ENCODE assay signal across 11 cellular contexts in genomic region chr19:41701401-41702075, GRCh38. TPM values are rescaled to one million over a fixed set of nuclear protein-coding genes. Genes with fewer than 3 reads are reported as not detected.
DNase-seq lines count a peak whose midpoint lies in the region; ATAC-seq and TF ChIP-seq lines count a peak whose summit lies in the region.
"Had no signal": no experiment of that assay in that cellular context is flagged by ENCODE, and none has a peak within 500 bp of the region (broad histone marks: within the 10 kb centered on the region; RNA-seq: fewer than 3 reads in every experiment).

No MANE protein-coding gene starts in this region.

- no peaks in the 10 kb centered on the region for H3K4me1 ChIP-seq in CD8-positive, alpha-beta memory T cell (ENCODE audit: insufficient read depth, low read length)

- H3K27me3 ChIP-seq in CD8-positive, alpha-beta memory T cell (ENCODE audit: insufficient read depth, low read length, poor library complexity, severe bottlenecking), result no peaks in the 10 kb centered on the region

- ATAC-seq in stimulated activated naive CD8-positive, alpha-beta T cell treated with anti-CD3 and anti-CD28 coated beads, Interleukin-15, Interleukin-2, amounts not matched to agents 100 U/mL and 50 U/mL, for 24 hours, result no peak
- ATAC-seq: stimulated activated naive CD8-positive, alpha-beta T cell treated with anti-CD3 and anti-CD28 coated beads, Interleukin-15, amount 100 ng/mL, for 72 hours had no signal

- H3K4me3 ChIP-seq in CD8-positive, alpha-beta memory T cell (ENCODE audit: low read length), result no peak overlapping the region

- H3K9me3 Mint-ChIP-seq in chondrocyte (ENCODE audit: low read depth), result no peaks in the 10 kb centered on the region
- no peaks in the 10 kb centered on the region for H3K9me3 Mint-ChIP-seq in CD8-positive, alpha-beta memory T cell
- H3K9me3 Mint-ChIP-seq: stimulated activated naive CD8-positive, alpha-beta T cell treated with anti-CD3 and anti-CD28 coated beads, Interleukin-15, amount 100 ng/mL, for 72 hours had no signal

- no peaks in the 10 kb centered on the region for H3K36me3 ChIP-seq in CD8-positive, alpha-beta memory T cell (ENCODE audit: insufficient read depth, low read length)

- CTCF ChIA-PET in CD8-positive, alpha-beta memory T cell (lab: Charles Lee), result no interaction called here

- peak; percentile 54 for DNase-seq in activated effector memory CD4-positive, alpha-beta T cell treated with anti-CD3 and anti-CD28 coated beads, Interleukin-2, amount 50 U/mL, for 16 hours
- DNase-seq in activated effector memory CD4-positive, alpha-beta T cell treated with Interleukin-2 at 50 U/mL for 16 hours, result no peak
- DNase-seq in Kasumi-1 (lab: John Stamatoyannopoulos, UW) (peak; percentile 18 to 24), NCI-H524 treated with DMSO at 0.1 percent for 48 hours (lab: John Stamatoyannopoulos, UW) (no peak), chondrocyte (ENCODE audit: low spot score) (no peak)
- peak; percentile 10 for DNase-seq in activated CD8-positive, alpha-beta memory T cell treated with anti-CD3 and anti-CD28 coated beads, Interleukin-2, amount 50 U/mL, for 4 hours
- DNase-seq in stimulated activated naive CD8-positive, alpha-beta T cell treated with anti-CD3 and anti-CD28 coated beads, Interleukin-15, Interleukin-2, amounts not matched to agents 100 U/mL and 50 U/mL, for 24 hours, result peak; percentile 12
- no peak for DNase-seq in CD8-positive, alpha-beta memory T cell

- H3K27ac ChIP-seq in CD8-positive, alpha-beta memory T cell (ENCODE audit: low read depth, low read length), result no peak overlapping the region

- no peak overlapping the region for H3K27ac Mint-ChIP-seq in chondrocyte (ENCODE audit: unreplicated experiment)
- no peak overlapping the region for H3K27ac Mint-ChIP-seq in CD8-positive, alpha-beta memory T cell
- H3K27ac Mint-ChIP-seq: progenitor cell of endocrine pancreas; stimulated activated naive CD8-positive, alpha-beta T cell treated with anti-CD3 and anti-CD28 coated beads, Interleukin-15, amount 100 ng/mL, for 72 hours had no signal

- no peaks in the 10 kb centered on the region for H3K9me3 ChIP-seq in CD8-positive, alpha-beta memory T cell (ENCODE audit: low read length)

- no peak overlapping the region for H3K4me3 Mint-ChIP-seq in chondrocyte (ENCODE audit: unreplicated experiment)
- no peak overlapping the region for H3K4me3 Mint-ChIP-seq in CD8-positive, alpha-beta memory T cell
- H3K4me3 Mint-ChIP-seq: stimulated activated naive CD8-positive, alpha-beta T cell treated with anti-CD3 and anti-CD28 coated beads, Interleukin-15, amount 100 ng/mL, for 72 hours had no signal

- peaks cover 4% of the 10 kb centered on the region for H3K27me3 Mint-ChIP-seq in chondrocyte (ENCODE audit: low read depth)
- H3K27me3 Mint-ChIP-seq in CD8-positive, alpha-beta memory T cell, result peaks cover 8 to 57% of the 10 kb centered on the region in 2 donors
- H3K27me3 Mint-ChIP-seq: progenitor cell of endocrine pancreas had no signal

- no peaks in the 10 kb centered on the region for H3K36me3 Mint-ChIP-seq in chondrocyte (ENCODE audit: low read depth)
- H3K36me3 Mint-ChIP-seq in CD8-positive, alpha-beta memory T cell, result no peaks in the 10 kb centered on the region

- POLR2A ChIA-PET in CD8-positive, alpha-beta memory T cell (lab: Charles Lee), result no interaction called here

- no peak for TF ChIP-seq CTCF in chondrocyte (IDR thresholded peaks at IDR 0.05)

- H3K4me1 Mint-ChIP-seq in chondrocyte (ENCODE audit: low read depth), result no peaks in the 10 kb centered on the region
- peaks cover 0 to 4% (median 0%) of the 10 kb centered on the region in 3 donors for H3K4me1 Mint-ChIP-seq in CD8-positive, alpha-beta memory T cell

RNA-seq across cellular contexts. Expression of gene CEACAM5, which starts 6.9 kb away (rescaled TPM):
- not detected in 3 replicates for total RNA-seq in chondrocyte
- total RNA-seq in CD8-positive, alpha-beta memory T cell, result not detected
- polyA plus RNA-seq in CD8-positive, alpha-beta memory T cell, result not detected
- total RNA-seq: IMR-90, progenitor cell of endocrine pancreas had no signal
- polyA plus RNA-seq: IMR-90 had no signal

RNA-seq across cellular contexts. Expression of gene CEACAM7, which starts 13.5 kb away (rescaled TPM):
- not detected in 3 replicates for total RNA-seq in chondrocyte
- not detected for total RNA-seq in CD8-positive, alpha-beta memory T cell
- not detected for polyA plus RNA-seq in CD8-positive, alpha-beta memory T cell
- total RNA-seq: IMR-90, progenitor cell of endocrine pancreas had no signal
- polyA plus RNA-seq: IMR-90 had no signal

RNA-seq across cellular contexts. Expression of gene CEACAM6, which starts 53.8 kb away (rescaled TPM):
- total RNA-seq in chondrocyte, result not detected in 3 replicates
- total RNA-seq in CD8-positive, alpha-beta memory T cell, result not detected
- not detected for polyA plus RNA-seq in CD8-positive, alpha-beta memory T cell
- total RNA-seq: IMR-90 had no signal
- polyA plus RNA-seq: IMR-90 had no signal

Comparison
In these comparisons a context has a peak if more than half of its experiments do, and no peak if none do; other contexts are left out.
1. DNase-seq: peak in activated effector memory CD4-positive, alpha-beta T cell treated with anti-CD3 and anti-CD28 coated beads, Interleukin-2, amount 50 U/mL, for 16 hours (single experiment), Kasumi-1 (2 of 2), activated CD8-positive, alpha-beta memory T cell treated with anti-CD3 and anti-CD28 coated beads, Interleukin-2, amount 50 U/mL, for 4 hours (single experiment) and stimulated activated naive CD8-positive, alpha-beta T cell treated with anti-CD3 and anti-CD28 coated beads, Interleukin-15, Interleukin-2, amounts not matched to agents 100 U/mL and 50 U/mL, for 24 hours (single experiment); none in activated effector memory CD4-positive, alpha-beta T cell treated with Interleukin-2 at 50 U/mL for 16 hours (single experiment), NCI-H524 treated with DMSO at 0.1 percent for 48 hours (single experiment), chondrocyte (single experiment) and CD8-positive, alpha-beta memory T cell (0 of 5).